Comparison of ENCODE assay signal across 30 cellular contexts in genomic region chr12:26283617-26284016, GRCh38.
"Had no signal": no experiment of that assay in that cellular context is flagged by ENCODE, and none has a peak within 500 bp of the region (broad histone marks: within the 10 kb centered on the region; RNA-seq: fewer than 3 reads in every experiment).

No MANE protein-coding gene starts in this region.

- H3K4me2 ChIP-seq: PC-9 had no signal

- H3K4me1 Mint-ChIP-seq: central memory CD8-positive, alpha-beta T cell had no signal

- H3K27ac Mint-ChIP-seq: activated CD4-positive, alpha-beta T cell treated with anti-CD3 and anti-CD28 coated beads, Interleukin-2, amount 10 ng/mL, durations not matched to agents 24 days and 14 days; activated CD8-positive, alpha-beta T cell treated with anti-CD3 and anti-CD28 coated beads for 36 hours; activated naive CD4-positive, alpha-beta T cell treated with anti-CD3 and anti-CD28 coated beads for 36 hours; activated naive CD4-positive, alpha-beta T cell treated with anti-CD3 and anti-CD28 coated beads, Interleukin-2, amount 50 U/mL, for 72 hours; activated T-cell treated with anti-CD3 and anti-CD28 coated beads, Interleukin-2, amount 50 U/mL, for 72 hours had no signal

- H3K36me3 ChIP-seq: adrenal gland, cardiac muscle cell, WERI-Rb-1 had no signal

- H3K27ac ChIP-seq: adrenal gland, cardiac muscle cell, PC-9, WERI-Rb-1 had no signal

- ATAC-seq: activated CD8-positive, alpha-beta T cell treated with anti-CD3 and anti-CD28 coated beads for 36 hours; activated naive CD4-positive, alpha-beta T cell treated with anti-CD3 and anti-CD28 coated beads, Interleukin-2, amount 50 U/mL, for 72 hours had no signal

- H3K27me3 ChIP-seq: adrenal gland had no signal

- H3K36me3 Mint-ChIP-seq: activated naive CD4-positive, alpha-beta T cell treated with anti-CD3 and anti-CD28 coated beads, Interleukin-2, amount 50 U/mL, for 72 hours; brain had no signal

- H2AFZ ChIP-seq: PC-9 had no signal

- H3K9me3 Mint-ChIP-seq: activated CD4-positive, alpha-beta T cell treated with anti-CD3 and anti-CD28 coated beads, Interleukin-2, amount 10 ng/mL, durations not matched to agents 24 days and 14 days; activated CD8-positive, alpha-beta T cell treated with anti-CD3 and anti-CD28 coated beads for 36 hours; activated naive CD4-positive, alpha-beta T cell treated with anti-CD3 and anti-CD28 coated beads for 36 hours; activated naive CD4-positive, alpha-beta T cell treated with anti-CD3 and anti-CD28 coated beads, Interleukin-2, amount 50 U/mL, for 72 hours; activated T-cell treated with anti-CD3 and anti-CD28 coated beads, Interleukin-2, amount 50 U/mL, for 72 hours; brain; central memory CD8-positive, alpha-beta T cell had no signal

- H3K9me3 ChIP-seq: adrenal gland had no signal

- DNase-seq: activated CD4-positive, alpha-beta T cell treated with anti-CD3 and anti-CD28 coated beads for 1 hour; activated CD4-positive, alpha-beta T cell treated with anti-CD3 and anti-CD28 coated beads, Interleukin-2, amount 10 ng/mL, durations not matched to agents 24 days and 14 days; activated CD4-positive, alpha-beta T cell treated with anti-CD3 and anti-CD28 coated beads, Interleukin-2, amount 50 U/mL, for 4 hours; activated CD4-positive, CD25-positive, alpha-beta regulatory T cell; activated CD8-positive, alpha-beta T cell treated with anti-CD3 and anti-CD28 coated beads for 36 hours; activated gamma-delta T cell treated with Interleukin-2 at 50 U/mL for 16 hours; activated naive CD4-positive, alpha-beta T cell treated with anti-CD3 and anti-CD28 coated beads for 36 hours; activated T-cell treated with anti-CD3 and anti-CD28 coated beads, Interleukin-2, amount 50 U/mL, for 1 hour; activated T-cell treated with anti-CD3 and anti-CD28 coated beads, Interleukin-2, amount 50 U/mL, for 72 hours; adrenal gland; anterior cingulate cortex; NCI-H1048; NCI-H1105 treated with DMSO at 0.1 percent for 48 hours; NCI-H1436; NCI-H1694 treated with DMSO at 0.1 percent for 48 hours; NCI-H2029; NCI-H2171; NCI-H526; NCI-H748 treated with DMSO at 0.1 percent for 48 hours; PC-9; Right ventricle myocardium superior; SW 1271; T-helper 1 cell; T-helper 2 cell; T-helper 9 cell; WERI-Rb-1 had no signal

- H3K27me3 Mint-ChIP-seq: activated CD8-positive, alpha-beta T cell treated with anti-CD3 and anti-CD28 coated beads for 36 hours; central memory CD8-positive, alpha-beta T cell had no signal

- H3K4me3 ChIP-seq: adrenal gland, cardiac muscle cell, PC-9 had no signal

- H3K4me3 Mint-ChIP-seq: activated CD4-positive, alpha-beta T cell treated with anti-CD3 and anti-CD28 coated beads, Interleukin-2, amount 10 ng/mL, durations not matched to agents 24 days and 14 days; activated CD8-positive, alpha-beta T cell treated with anti-CD3 and anti-CD28 coated beads for 36 hours; activated naive CD4-positive, alpha-beta T cell treated with anti-CD3 and anti-CD28 coated beads for 36 hours; activated T-cell treated with anti-CD3 and anti-CD28 coated beads, Interleukin-2, amount 50 U/mL, for 72 hours; brain; central memory CD8-positive, alpha-beta T cell had no signal
